In the genomic region with DNA sequence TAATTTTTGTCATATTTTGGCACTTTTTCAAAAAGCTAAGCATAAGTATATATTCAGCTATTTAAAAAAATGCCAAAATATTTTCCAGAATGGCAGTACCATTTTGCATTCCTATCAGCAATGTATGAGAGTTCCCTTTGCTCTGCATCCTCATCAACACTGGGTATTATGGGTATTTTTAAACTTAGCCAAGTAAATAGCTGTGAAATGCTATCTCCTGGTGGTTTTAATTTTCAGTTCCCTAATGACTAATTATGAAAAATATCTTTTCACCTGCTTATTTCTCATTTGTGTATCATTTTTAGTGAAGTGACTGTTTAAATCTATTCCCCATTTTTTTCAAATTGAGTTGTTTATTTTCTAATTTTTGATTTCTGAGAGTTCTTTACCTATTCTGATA, we compare ENCODE assay signal across 28 cellular contexts.
"Had no signal": no experiment of that assay in that cellular context is flagged by ENCODE, and none has a peak within 500 bp of the region (broad histone marks: within the 10 kb centered on the region; RNA-seq: fewer than 3 reads in every experiment).

No MANE protein-coding gene starts in this region.

- FAIRE-seq: endometrium, islet of Langerhans, keratinocyte had no signal

- DNase-seq: dermis blood vessel endothelial cell; dorsolateral prefrontal cortex; effector CD4-positive, alpha-beta T cell; effector memory CD4-positive, alpha-beta T cell; erythroblast; esophagus squamous epithelium; foreskin fibroblast; foreskin melanocyte; gastrocnemius medialis; glutamatergic neuron; head of caudate nucleus; heart right ventricle; hippocampal formation; left cardiac atrium; left lung; left ventricle myocardium superior; lower lobe of right lung; mesenchymal stem cell; mucosa of descending colon; naive B cell; naive thymus-derived CD8-positive, alpha-beta T cell had no signal

- H3K36me3 Mint-ChIP-seq: naive B cell had no signal

- H3K4me1 ChIP-seq: esophagus squamous epithelium, gastrocnemius medialis, heart right ventricle, left lung, lower lobe of right lung had no signal

- H3K4me1 Mint-ChIP-seq: mesothelial cell of epicardium; naive B cell; naive thymus-derived CD8-positive, alpha-beta T cell had no signal

- H3K4me3 ChIP-seq: coronary artery, dorsolateral prefrontal cortex, esophagus squamous epithelium, gastrocnemius medialis, heart right ventricle, left lung, lower lobe of right lung, mucosa of descending colon had no signal

- H3K4me3 Mint-ChIP-seq: mesothelial cell of epicardium; naive B cell; naive thymus-derived CD8-positive, alpha-beta T cell had no signal

- H3K27ac Mint-ChIP-seq: mesothelial cell of epicardium; naive B cell; naive thymus-derived CD8-positive, alpha-beta T cell had no signal

- H3K27me3 Mint-ChIP-seq: naive B cell had no signal

- H3K27ac ChIP-seq: coronary artery, dorsolateral prefrontal cortex, epithelial cell of prostate, esophagus squamous epithelium, gastrocnemius medialis, heart right ventricle, left lung, lower lobe of right lung had no signal

- ATAC-seq: esophagus mucosa; gastrocnemius medialis; heart right ventricle; left cardiac atrium; left lung; left ventricle myocardium superior; lower lobe of right lung; mucosa of descending colon; naive thymus-derived CD8-positive, alpha-beta T cell had no signal

- H3K9me3 ChIP-seq: esophagus squamous epithelium, gastrocnemius medialis, lower lobe of right lung, mucosa of descending colon had no signal
